12 cellular contexts compared by ENCODE assay signal in the genomic region with DNA sequence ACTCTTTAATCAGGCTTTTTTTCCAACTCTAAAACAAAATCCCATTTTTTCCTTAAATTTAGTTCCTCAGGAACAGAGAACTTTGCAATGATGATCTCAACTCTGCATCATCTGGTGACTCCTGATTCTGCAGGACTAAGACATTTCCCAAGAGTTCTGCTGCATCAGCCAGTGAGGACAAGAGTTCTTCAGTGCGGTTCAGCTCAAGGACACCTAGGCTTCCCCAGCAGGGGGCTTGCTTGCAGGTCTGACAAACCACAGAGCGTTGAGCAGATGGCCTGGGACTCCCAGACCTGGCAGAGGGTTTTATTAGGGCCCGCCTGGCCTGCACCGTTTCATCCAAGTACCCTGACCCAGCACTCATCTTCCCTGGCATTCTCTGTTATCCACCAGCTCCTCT. TPM values are rescaled to one million over a fixed set of nuclear protein-coding genes. Genes with fewer than 3 reads are reported as not detected.
DNase-seq lines count a peak whose midpoint lies in the region; ATAC-seq, FAIRE-seq and TF ChIP-seq lines count a peak whose summit lies in the region.
"Had no signal": no experiment of that assay in that cellular context is flagged by ENCODE, and none has a peak within 500 bp of the region (broad histone marks: within the 10 kb centered on the region; RNA-seq: fewer than 3 reads in every experiment).

No MANE protein-coding gene starts in this region.

- peaks cover 1% of the 10 kb centered on the region for H3K4me1 Mint-ChIP-seq in endodermal cell
- peaks cover 16 to 30% of the 10 kb centered on the region in 2 donors for H3K4me1 Mint-ChIP-seq in stimulated activated naive B cell treated with anti-CD40 and anti-IgM and Interleukin-4, amounts not matched to agents 10 μg/mL and 1 μg/mL and 100 μg/mL, for 72 hours

- H3K27ac Mint-ChIP-seq in endodermal cell: peak overlapping the region; percentile 44
- no peak overlapping the region for H3K27ac Mint-ChIP-seq in stimulated activated naive B cell treated with anti-CD40 and anti-IgM and Interleukin-4, amounts not matched to agents 10 μg/mL and 1 μg/mL and 100 μg/mL, for 72 hours

- no peak overlapping the region for H3K4me3 Mint-ChIP-seq in endodermal cell
- H3K4me3 Mint-ChIP-seq in stimulated activated naive B cell treated with anti-CD40 and anti-IgM and Interleukin-4, amounts not matched to agents 10 μg/mL and 1 μg/mL and 100 μg/mL, for 72 hours: no peak overlapping the region
- H3K4me3 Mint-ChIP-seq: CD14-positive monocyte had no signal

- no peak for FAIRE-seq in H54 (lab: Jason Lieb, UNC)
- FAIRE-seq: bronchial epithelial cell had no signal

- H3K36me3 Mint-ChIP-seq in endodermal cell (ENCODE audit: low read depth): peaks cover 48% of the 10 kb centered on the region
- peaks cover 9 to 17% of the 10 kb centered on the region in 2 donors for H3K36me3 Mint-ChIP-seq in stimulated activated naive B cell treated with anti-CD40 and anti-IgM and Interleukin-4, amounts not matched to agents 10 μg/mL and 1 μg/mL and 100 μg/mL, for 72 hours

- H3K9me3 ChIP-seq in GM23248 (ENCODE audit: low read depth): no peaks in the 10 kb centered on the region
- H3K9me3 ChIP-seq in OCI-LY1 (ENCODE audit: low read length): no peaks in the 10 kb centered on the region
- H3K9me3 ChIP-seq in endodermal cell (ENCODE audit: control insufficient read depth, low read length): no peaks in the 10 kb centered on the region
- H3K9me3 ChIP-seq: ovary had no signal

- no peaks in the 10 kb centered on the region for H3K36me3 ChIP-seq in GM23248 (ENCODE audit: low read depth)
- H3K36me3 ChIP-seq in OCI-LY1 (ENCODE audit: insufficient read depth, low read length): peaks cover 68% of the 10 kb centered on the region
- peaks cover 47% of the 10 kb centered on the region for H3K36me3 ChIP-seq in endodermal cell (ENCODE audit: control insufficient read depth, insufficient read depth, low read length)
- H3K36me3 ChIP-seq: ovary had no signal

- TF ChIP-seq CTCF in OCI-LY1 (IDR thresholded peaks at IDR 0.05; ENCODE audit: low read length) (no peak), endodermal cell (conservative IDR thresholded peaks at IDR 0.05) (no peak)

- no peaks in the 10 kb centered on the region for H3K27me3 Mint-ChIP-seq in endodermal cell (ENCODE audit: insufficient read depth)
- no peaks in the 10 kb centered on the region for H3K27me3 Mint-ChIP-seq in stimulated activated naive B cell treated with anti-CD40 and anti-IgM and Interleukin-4, amounts not matched to agents 10 μg/mL and 1 μg/mL and 100 μg/mL, for 72 hours

- H2AFZ ChIP-seq in GM23248 (no peak overlapping the region), OCI-LY1 (ENCODE audit: low read length) (no peak overlapping the region)

- H3K4me2 ChIP-seq in GM23248 (ENCODE audit: unreplicated experiment) (no peak overlapping the region), OCI-LY1 (ENCODE audit: low read length) (peak overlapping the region; percentile 49; the same call in 1 of the 2 replicates)
- H3K4me2 ChIP-seq: smooth muscle cell had no signal

- H3K9me3 Mint-ChIP-seq in endodermal cell: no peaks in the 10 kb centered on the region
- H3K9me3 Mint-ChIP-seq in stimulated activated naive B cell treated with anti-CD40 and anti-IgM and Interleukin-4, amounts not matched to agents 10 μg/mL and 1 μg/mL and 100 μg/mL, for 72 hours: no peaks in the 10 kb centered on the region
- H3K9me3 Mint-ChIP-seq: CD14-positive monocyte had no signal

- peaks cover 41% of the 10 kb centered on the region for H3K79me2 ChIP-seq in GM23248 (ENCODE audit: insufficient read depth)
- peaks cover 6% of the 10 kb centered on the region for H3K79me2 ChIP-seq in OCI-LY1 (ENCODE audit: insufficient read depth, low read length)

- H3K9ac ChIP-seq in GM23248 (no peak overlapping the region), OCI-LY1 (ENCODE audit: low read length) (no peak overlapping the region), endodermal cell (ENCODE audit: extremely low read depth, low read length, poor library complexity, severe bottlenecking) (no peak overlapping the region)

- H3K4me3 ChIP-seq in GM23248 (no peak overlapping the region), OCI-LY1 (ENCODE audit: low read depth, low read length, poor library complexity, severe bottlenecking) (no peak overlapping the region), endodermal cell (ENCODE audit: low read length) (no peak overlapping the region)
- H3K4me3 ChIP-seq: ovary, smooth muscle cell had no signal

- DNase-seq in D341Med (ENCODE audit: low spot score): peak; percentile 56
- peak; percentile 38 for DNase-seq in GM23248
- no peak for DNase-seq in endodermal cell
- DNase-seq in stimulated activated CD4-positive, alpha-beta T cell treated with anti-CD3 and anti-CD28 coated beads, Interleukin-4, amount 100 ng/mL, for 24 hours: no peak
- DNase-seq in stimulated activated naive B cell treated with anti-CD40 and anti-IgM and Interleukin-4, amounts not matched to agents 10 μg/mL and 1 μg/mL and 100 μg/mL, for 72 hours: no peak
- DNase-seq in NCI-H748 treated with DMSO at 0.1 percent for 48 hours (lab: John Stamatoyannopoulos, UW): no peak
- DNase-seq in H54 (ENCODE audit: insufficient read length, low spot score): no peak
- DNase-seq: ovary had no signal

- no peaks in the 10 kb centered on the region for H3K9me2 ChIP-seq in GM23248 (ENCODE audit: insufficient read depth)
- no peaks in the 10 kb centered on the region for H3K9me2 ChIP-seq in OCI-LY1 (ENCODE audit: low read depth, low read length)

- no peaks in the 10 kb centered on the region for H3K27me3 ChIP-seq in GM23248 (replicated peaks; ENCODE audit: insufficient read depth)
- no peaks in the 10 kb centered on the region for H3K27me3 ChIP-seq in OCI-LY1 (ENCODE audit: insufficient read depth, low read length)
- H3K27me3 ChIP-seq in endodermal cell (ENCODE audit: control insufficient read depth, insufficient read depth, low read length, poor library complexity, severe bottlenecking): no peaks in the 10 kb centered on the region
- H3K27me3 ChIP-seq: ovary had no signal

- in situ Hi-C loops in GM23248 (cut with MboI): no loop called here

- no peaks in the 10 kb centered on the region for H4K20me1 ChIP-seq in GM23248 (ENCODE audit: insufficient read depth)
- H4K20me1 ChIP-seq in OCI-LY1 (ENCODE audit: insufficient read depth, low read length): no peaks in the 10 kb centered on the region

- TF ChIP-seq POLR2A in H54 (IDR thresholded peaks at IDR 0.05; ENCODE audit: low read depth, low read length): no peak

- WGBS in GM23248 (ENCODE audit: low coverage in 1 of 2, low lambda C conversion rate in 2 of 2, missing lambda C conversion rate in 2 of 2), 2 experiments: 73 to 74% methylated on average over 4 of the region's 4 CpGs
- WGBS in endodermal cell (ENCODE audit: insufficient coverage in 1 of 2, insufficient read length in 1 of 2), 2 experiments: 94 to 96% methylated on average over 2 to 4 of the region's 4 CpGs

- H3F3A ChIP-seq in GM23248 (ENCODE audit: insufficient read depth) (no peaks in the 10 kb centered on the region), OCI-LY1 (ENCODE audit: insufficient read depth, low read length) (no peaks in the 10 kb centered on the region)

- no peak for ATAC-seq in stimulated activated naive B cell treated with anti-CD40 and anti-IgM and Interleukin-4, amounts not matched to agents 10 μg/mL and 1 μg/mL and 100 μg/mL, for 72 hours (replicated peaks)

- H3K27ac ChIP-seq in GM23248: no peak overlapping the region
- H3K27ac ChIP-seq in OCI-LY1 (ENCODE audit: low read depth, low read length, poor library complexity, severe bottlenecking): no peak overlapping the region
- no peak overlapping the region for H3K27ac ChIP-seq in endodermal cell (ENCODE audit: low read depth, low read length)
- H3K27ac ChIP-seq: ovary had no signal

- H3K4me1 ChIP-seq in GM23248 (ENCODE audit: insufficient read depth): no peaks in the 10 kb centered on the region
- H3K4me1 ChIP-seq in OCI-LY1 (ENCODE audit: insufficient read depth, low read length, severe bottlenecking): peaks cover 35% of the 10 kb centered on the region
- H3K4me1 ChIP-seq in endodermal cell (ENCODE audit: control insufficient read depth, insufficient read depth, low read length): no peaks in the 10 kb centered on the region

RNA-seq across cellular contexts. Expression of a gene that starts 6.4 kb away (rescaled TPM):
- total RNA-seq in GM23248 (2014; rRNA removed; shearing (Covaris generic)): 16.8 and 17.5 TPM in 2 replicates
- 11.9 and 12.4 TPM in 2 replicates for polyA plus RNA-seq in GM23248 (2016; fragmentation: Nextera tagmentation; extraction: Ambion mirVana)
- 10 to 100 TPM; 48.1 to 82.6 TPM for total RNA-seq in endodermal cell
- 52.0 TPM for polyA plus RNA-seq in endodermal cell (2013, experiment 1 of 2)
- polyA plus RNA-seq in endodermal cell (2013, experiment 2 of 2): 46.1 TPM

RNA-seq across cellular contexts. Expression of a gene that starts 6.6 kb away (rescaled TPM):
- 55.2 and 66.8 TPM in 2 replicates for total RNA-seq in GM23248 (2014; rRNA removed; shearing (Covaris generic))
- polyA plus RNA-seq in GM23248 (2016; fragmentation: Nextera tagmentation; extraction: Ambion mirVana): 62.8 and 64.9 TPM in 2 replicates
- 10 to 100 TPM; 35.7 to 46.6 TPM for total RNA-seq in endodermal cell
- polyA plus RNA-seq in endodermal cell (2013, experiment 1 of 2): 50.1 TPM
- polyA plus RNA-seq in endodermal cell (2013, experiment 2 of 2): 41.9 TPM

RNA-seq across cellular contexts. Expression of a gene that starts 18.5 kb away (rescaled TPM):
- total RNA-seq in GM23248 (2014; rRNA removed; shearing (Covaris generic)): 285 and 339 TPM in 2 replicates
- polyA plus RNA-seq in GM23248 (2016; fragmentation: Nextera tagmentation; extraction: Ambion mirVana): 30.7 and 37.1 TPM in 2 replicates
- 100 to 1,000 TPM; 107 to 113 TPM for total RNA-seq in endodermal cell
- 67.1 TPM for polyA plus RNA-seq in endodermal cell (2013, experiment 1 of 2)
- polyA plus RNA-seq in endodermal cell (2013, experiment 2 of 2): 64.7 TPM

RNA-seq across cellular contexts. Expression of a gene that starts 19.1 kb away (rescaled TPM):
- 37.7 and 40.7 TPM in 2 replicates for total RNA-seq in GM23248 (2014; rRNA removed; shearing (Covaris generic))
- 26.6 and 27.9 TPM in 2 replicates for polyA plus RNA-seq in GM23248 (2016; fragmentation: Nextera tagmentation; extraction: Ambion mirVana)
- 1 to 10 TPM; 2.2 to 4.5 TPM for total RNA-seq in endodermal cell
- polyA plus RNA-seq in endodermal cell (2013, experiment 1 of 2): 1.4 TPM
- polyA plus RNA-seq in endodermal cell (2013, experiment 2 of 2): 0.75 TPM

RNA-seq across cellular contexts. Expression of a gene that starts 34.2 kb away (rescaled TPM):
- 0.65 and 0.89 TPM in 2 replicates for total RNA-seq in GM23248 (2014; rRNA removed; shearing (Covaris generic))
- 2.5 and 2.6 TPM in 2 replicates for polyA plus RNA-seq in GM23248 (2016; fragmentation: Nextera tagmentation; extraction: Ambion mirVana)
- total RNA-seq in endodermal cell: 100 to 1,000 TPM in 1 of 2 donors, 10 to 100 TPM in 1; 97.9 to 108 TPM
- polyA plus RNA-seq in endodermal cell (2013, experiment 1 of 2): 75.3 TPM
- polyA plus RNA-seq in endodermal cell (2013, experiment 2 of 2): 70.5 TPM

Comparison
In these comparisons a context has a peak if more than half of its experiments do, and no peak if none do; other contexts are left out.
1. DNase-seq: peak in D341Med (single experiment) and GM23248 (single experiment); none in endodermal cell (single experiment), stimulated activated CD4-positive, alpha-beta T cell treated with anti-CD3 and anti-CD28 coated beads, Interleukin-4, amount 100 ng/mL, for 24 hours (single experiment), stimulated activated naive B cell treated with anti-CD40 and anti-IgM and Interleukin-4, amounts not matched to agents 10 μg/mL and 1 μg/mL and 100 μg/mL, for 72 hours (single experiment), NCI-H748 treated with DMSO at 0.1 percent for 48 hours (single experiment) and H54 (single experiment).